17 cellular contexts compared by ENCODE assay signal in the genomic region with DNA sequence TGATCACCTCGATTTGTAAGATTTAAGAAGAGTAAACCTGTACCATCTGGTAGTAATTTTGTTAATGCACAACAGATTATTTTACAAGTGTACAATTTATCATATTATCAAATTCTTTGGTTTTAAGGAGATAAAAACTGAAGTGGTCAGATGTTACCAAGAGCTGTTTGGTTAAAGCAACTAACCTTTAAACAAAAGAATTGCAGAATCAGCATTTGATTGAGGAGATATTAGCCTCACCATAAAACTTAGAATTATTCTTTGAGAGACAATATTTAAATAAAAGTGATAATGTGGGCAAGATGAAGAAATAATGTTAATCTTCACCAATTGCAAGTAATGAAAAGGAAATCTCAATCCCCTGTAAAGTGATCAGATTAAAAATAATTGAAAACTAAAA.
DNase-seq lines count a peak whose midpoint lies in the region; ATAC-seq, FAIRE-seq and TF ChIP-seq lines count a peak whose summit lies in the region.
"Had no signal": no experiment of that assay in that cellular context is flagged by ENCODE, and none has a peak within 500 bp of the region (broad histone marks: within the 10 kb centered on the region; RNA-seq: fewer than 3 reads in every experiment).

No MANE protein-coding gene starts in this region.

- DNase-seq in A549 (ENCODE audit: low read depth in 1 of 2, low spot score in 1 of 2): no peak
- peak; percentile 57 to 93 for DNase-seq in NCI-H524 (lab: John Stamatoyannopoulos, UW)
- no peak for DNase-seq in SK-N-SH
- no peak for DNase-seq in CD4-positive, alpha-beta memory T cell
- DNase-seq in vagina (ENCODE audit: extremely low spot score in 2 of 2): no peak
- no peak for DNase-seq in thyroid gland
- DNase-seq: BE2C; CD8-positive, alpha-beta T cell; COR-L47; DMS153; DMS79 treated with DMSO at 0.1 percent for 48 hours; EL; H7 had no signal

- no peak overlapping the region for H2AFZ ChIP-seq in SK-N-SH (ENCODE audit: low read depth)

- ATAC-seq in A549 (no peak), HG03432 (IDR thresholded peaks at IDR 0.05; ENCODE audit: unreplicated experiment) (no peak)
- ATAC-seq: CD8-positive, alpha-beta T cell had no signal

- H3K4me3 Mint-ChIP-seq in CD4-positive, alpha-beta memory T cell: no peak overlapping the region
- H3K4me3 Mint-ChIP-seq: CD8-positive, alpha-beta T cell had no signal

- H3K4me2 ChIP-seq in A549: no peak overlapping the region
- H3K4me2 ChIP-seq in SK-N-SH: no peak overlapping the region

- no peak overlapping the region for H3K9ac ChIP-seq in SK-N-SH

- H3K27ac Mint-ChIP-seq in CD4-positive, alpha-beta memory T cell: no peak overlapping the region
- H3K27ac Mint-ChIP-seq: CD8-positive, alpha-beta T cell had no signal

- H3K4me1 ChIP-seq in A549: peaks cover 10% of the 10 kb centered on the region; the same call in 1 of the 3 replicates
- H3K4me1 ChIP-seq in SK-N-SH (ENCODE audit: control insufficient read depth in 1 of 2, insufficient read depth in 2 of 2, low read depth in 1 of 2, low read length in 1 of 2): peaks cover 20 to 29% of the 10 kb centered on the region in 2 experiments; a peak in 3 of 4 replicates
- H3K4me1 ChIP-seq in CD4-positive, alpha-beta memory T cell (ENCODE audit: insufficient read depth, low read length): no peaks in the 10 kb centered on the region
- H3K4me1 ChIP-seq in vagina: peaks cover 9% of the 10 kb centered on the region
- peaks cover 0 to 4% of the 10 kb centered on the region in 2 donors for H3K4me1 ChIP-seq in thyroid gland

- H3K27ac ChIP-seq in A549: no peak overlapping the region
- H3K27ac ChIP-seq in SK-N-SH (ENCODE audit: low read depth in 2 of 2, low read length in 1 of 2): no peak overlapping the region
- no peak overlapping the region for H3K27ac ChIP-seq in CD4-positive, alpha-beta memory T cell (ENCODE audit: low read depth, low read length)
- no peak overlapping the region for H3K27ac ChIP-seq in vagina
- H3K27ac ChIP-seq in thyroid gland: no peak overlapping the region
- H3K27ac ChIP-seq: C4-2B had no signal

- no peaks in the 10 kb centered on the region for H3K27me3 Mint-ChIP-seq in CD4-positive, alpha-beta memory T cell

- H3K4me3 ChIP-seq in A549 (no peak overlapping the region), SK-N-SH (ENCODE audit: low read depth in 2 of 2, low read length in 1 of 2) (no peak overlapping the region), vagina (no peak overlapping the region), thyroid gland (replicated peaks in 1 of 3) (no peak overlapping the region)
- H3K4me3 ChIP-seq in CD4-positive, alpha-beta memory T cell (ENCODE audit: low read length in 2 of 2): no peak overlapping the region

- POLR2A ChIA-PET in A549 (lab: Yijun Ruan, JAX): no interaction called here
- POLR2A ChIA-PET in SK-N-SH (lab: Yijun Ruan, JAX): no interaction called here
- POLR2A ChIA-PET in CD4-positive, alpha-beta memory T cell (lab: Charles Lee; ENCODE audit: partially characterized antibody): no interaction called here

- intact Hi-C loops in CD4-positive, alpha-beta memory T cell (cut with micrococcal nuclease): no loop called here
- intact Hi-C loops in vagina (cut with DNase I) (no loop called here), thyroid gland (cut with DNase I) (no loop called here)

- H3K36me3 ChIP-seq in SK-N-SH (replicated peaks in 1 of 2; ENCODE audit: control insufficient read depth in 1 of 2, insufficient read depth in 2 of 2, low read length in 1 of 2) (no peaks in the 10 kb centered on the region), vagina (no peaks in the 10 kb centered on the region), thyroid gland (no peaks in the 10 kb centered on the region)
- no peaks in the 10 kb centered on the region for H3K36me3 ChIP-seq in CD4-positive, alpha-beta memory T cell (ENCODE audit: insufficient read depth, low read length)
- H3K36me3 ChIP-seq: BE2C had no signal

- no peaks in the 10 kb centered on the region for H3K27me3 ChIP-seq in SK-N-SH (ENCODE audit: insufficient read depth)
- H3K27me3 ChIP-seq in CD4-positive, alpha-beta memory T cell (ENCODE audit: insufficient read depth, low read length): no peaks in the 10 kb centered on the region
- H3K27me3 ChIP-seq in vagina: no peaks in the 10 kb centered on the region
- H3K27me3 ChIP-seq in thyroid gland: no peaks in the 10 kb centered on the region
- H3K27me3 ChIP-seq: BE2C had no signal

- H3K9me2 ChIP-seq in SK-N-SH: no peaks in the 10 kb centered on the region

- H3K36me3 Mint-ChIP-seq in CD4-positive, alpha-beta memory T cell: no peaks in the 10 kb centered on the region
- H3K36me3 Mint-ChIP-seq: CD8-positive, alpha-beta T cell had no signal

- H3F3A ChIP-seq in SK-N-SH (replicated peaks; ENCODE audit: insufficient read depth): peaks cover 16% of the 10 kb centered on the region

- no peak for TF ChIP-seq POLR2A in A549 (IDR thresholded peaks at IDR 0.05; ENCODE audit: low read length)
- TF ChIP-seq POLR2A in vagina (IDR thresholded peaks at IDR 0.05): no peak
- no peak for TF ChIP-seq POLR2A in thyroid gland (IDR thresholded peaks at IDR 0.05)

- TF ChIP-seq CTCF in A549 (IDR thresholded peaks at IDR 0.05): no peak
- TF ChIP-seq CTCF in SK-N-SH (IDR thresholded peaks at IDR 0.05): no peak
- no peak for TF ChIP-seq CTCF in vagina (IDR thresholded peaks at IDR 0.05)
- TF ChIP-seq CTCF in thyroid gland (IDR thresholded peaks at IDR 0.05): no peak

- TF ChIP-seq EP300 in A549 (IDR thresholded peaks at IDR 0.05) (no peak), SK-N-SH (IDR thresholded peaks at IDR 0.05; ENCODE audit: borderline replicate concordance in 1 of 2, low read depth in 1 of 2, low read length in 1 of 2) (no peak)

- H3K9me3 ChIP-seq in A549 (no peaks in the 10 kb centered on the region), SK-N-SH (no peaks in the 10 kb centered on the region), vagina (no peaks in the 10 kb centered on the region), thyroid gland (no peaks in the 10 kb centered on the region)
- no peaks in the 10 kb centered on the region for H3K9me3 ChIP-seq in CD4-positive, alpha-beta memory T cell (ENCODE audit: control insufficient read depth in 1 of 2, low read length in 2 of 2)
- H3K9me3 ChIP-seq: BE2C had no signal

- H3K79me2 ChIP-seq in SK-N-SH (ENCODE audit: insufficient read depth): no peaks in the 10 kb centered on the region

- FAIRE-seq in A549 (lab: Jason Lieb, UNC): no peak
- peak; percentile 76 for FAIRE-seq in endometrium (lab: Jason Lieb, UNC)
- FAIRE-seq: GM12891 had no signal

- 54% methylated on average over 1 of the region's 1 CpG for WGBS in A549 (ENCODE audit: missing lambda C conversion rate)
- WGBS in SK-N-SH (ENCODE audit: low lambda C conversion rate): 72% methylated on average over 1 of the region's 1 CpG
- WGBS in thyroid gland, 2 donors: 91 to 93% methylated on average over 1 of the region's 1 CpG

- TF ChIP-seq RAD21 in A549 (conservative IDR thresholded peaks at IDR 0.05 in 1 of 2, IDR thresholded peaks at IDR 0.05 in 1 of 2): no peak
- no peak for TF ChIP-seq RAD21 in SK-N-SH (IDR thresholded peaks at IDR 0.05; ENCODE audit: low read length)

- H3K4me1 Mint-ChIP-seq in CD4-positive, alpha-beta memory T cell: no peaks in the 10 kb centered on the region

- CTCF ChIA-PET in A549 (lab: Yijun Ruan, JAX): no interaction called here
- CTCF ChIA-PET in SK-N-SH (lab: Yijun Ruan, JAX): no interaction called here
- CTCF ChIA-PET in CD4-positive, alpha-beta memory T cell (lab: Charles Lee; ENCODE audit: partially characterized antibody): no interaction called here

- peaks cover 0 to 20% (median 6%) of the 10 kb centered on the region in 8 donors for H3K9me3 Mint-ChIP-seq in CD4-positive, alpha-beta memory T cell
- H3K9me3 Mint-ChIP-seq: CD8-positive, alpha-beta T cell had no signal

- no peaks in the 10 kb centered on the region for H4K20me1 ChIP-seq in SK-N-SH (ENCODE audit: insufficient read depth)

TF ChIP-seq in A549, 52 proteins besides CTCF, POLR2A, EP300 and RAD21:
- TF ChIP-seq, protein P1, sequence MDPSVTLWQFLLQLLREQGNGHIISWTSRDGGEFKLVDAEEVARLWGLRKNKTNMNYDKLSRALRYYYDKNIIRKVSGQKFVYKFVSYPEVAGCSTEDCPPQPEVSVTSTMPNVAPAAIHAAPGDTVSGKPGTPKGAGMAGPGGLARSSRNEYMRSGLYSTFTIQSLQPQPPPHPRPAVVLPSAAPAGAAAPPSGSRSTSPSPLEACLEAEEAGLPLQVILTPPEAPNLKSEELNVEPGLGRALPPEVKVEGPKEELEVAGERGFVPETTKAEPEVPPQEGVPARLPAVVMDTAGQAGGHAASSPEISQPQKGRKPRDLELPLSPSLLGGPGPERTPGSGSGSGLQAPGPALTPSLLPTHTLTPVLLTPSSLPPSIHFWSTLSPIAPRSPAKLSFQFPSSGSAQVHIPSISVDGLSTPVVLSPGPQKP (IDR thresholded peaks at IDR 0.05; ENCODE audit: low read depth, low read length): no peak
- peak; percentile 82 for TF ChIP-seq MAFK (IDR thresholded peaks at IDR 0.05; ENCODE audit: partially characterized antibody)

TF ChIP-seq in SK-N-SH, 30 proteins besides CTCF, POLR2A, EP300 and RAD21:
- TF ChIP-seq EZH2phosphoT487 (IDR thresholded peaks at IDR 0.05; ENCODE audit: borderline replicate concordance, low read depth): no peak
- peak; percentile 61 for TF ChIP-seq TCF12 (IDR thresholded peaks at IDR 0.05)

Comparison
In these comparisons a context has a peak if more than half of its experiments do, and no peak if none do; other contexts are left out.
1. DNase-seq: peak in NCI-H524 (2 of 2); none in A549 (0 of 2), SK-N-SH (single experiment), CD4-positive, alpha-beta memory T cell (0 of 5), vagina (0 of 2) and thyroid gland (0 of 2).